In the genomic region with DNA sequence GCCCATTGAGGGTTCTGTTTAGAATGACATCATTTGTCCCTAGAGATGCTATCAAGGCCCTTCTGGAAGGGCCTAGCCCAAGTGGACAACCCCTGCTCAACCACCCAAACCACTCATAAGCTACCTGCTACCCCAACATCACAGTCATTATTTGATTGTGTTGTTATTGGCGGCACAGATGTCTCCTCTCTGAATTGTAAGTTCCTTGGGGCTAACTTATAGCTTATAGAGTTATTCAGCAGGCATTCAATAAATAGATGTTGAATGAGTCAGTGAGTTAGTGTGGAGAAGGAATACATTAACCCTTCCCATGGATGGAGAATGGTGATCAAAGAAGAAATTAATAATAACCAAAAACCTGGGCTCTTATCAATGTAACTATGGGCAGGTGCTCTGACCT, we compare ENCODE assay signal across 19 cellular contexts.
A peak's percentile ranks its signal among the peaks of the same experiment; 100 is the strongest.
DNase-seq lines count a peak whose midpoint lies in the region; ATAC-seq, FAIRE-seq and TF ChIP-seq lines count a peak whose summit lies in the region.
"Had no signal": no experiment of that assay in that cellular context is flagged by ENCODE, and none has a peak within 500 bp of the region (broad histone marks: within the 10 kb centered on the region; RNA-seq: fewer than 3 reads in every experiment).

No MANE protein-coding gene starts in this region.

- no peak for FAIRE-seq in bronchial epithelial cell (lab: Jason Lieb, UNC)

- no peak for TF ChIP-seq POLR2A in IMR-90 (IDR thresholded peaks at IDR 0.05; ENCODE audit: low read depth, low read length)

- no peak overlapping the region for H2AK5ac ChIP-seq in IMR-90 (ENCODE audit: low read depth, low read length)
- H2AK5ac ChIP-seq in mesenchymal stem cell (ENCODE audit: low read length, severe bottlenecking) = peak overlapping the region; percentile 55

- H3K27ac Mint-ChIP-seq in mesothelial cell of epicardium = no peak overlapping the region
- H3K27ac Mint-ChIP-seq: GM23338 had no signal

- H3K4me3 ChIP-seq in IMR-90 (ENCODE audit: insufficient read depth, low read depth, low read length) (no peak overlapping the region), bronchial epithelial cell (ENCODE audit: low read depth, low read length) (no peak overlapping the region), mesenchymal stem cell (ENCODE audit: insufficient read depth in 1 of 2, low read depth in 1 of 2, low read length in 2 of 2) (no peak overlapping the region)
- H3K4me3 ChIP-seq: GM23338 had no signal

- TF ChIP-seq RAD21 in IMR-90 (IDR thresholded peaks at IDR 0.05; ENCODE audit: low read length) = no peak

- no TSS peak for BruUV-seq in IMR-90 (replicated peaks; lab: Mats Ljungman, UMichigan)

- DNase-seq in EL = peak; percentile 48
- DNase-seq in IMR-90 = peak; percentile 18
- peak; percentile 63 for DNase-seq in bronchial epithelial cell (ENCODE audit: low read depth)
- DNase-seq in mesenchymal stem cell = no peak
- no peak for DNase-seq in Kasumi-1 (lab: John Stamatoyannopoulos, UW)
- DNase-seq in mesothelial cell of epicardium (ENCODE audit: low spot score in 2 of 2, unreplicated experiment in 2 of 2) = no peak
- no peak for DNase-seq in activated T-cell treated with anti-CD3 and anti-CD28 coated beads, Interleukin-2, amount 50 U/mL, for 4 hours
- DNase-seq: DMS79 treated with DMSO at 0.1 percent for 48 hours, GDM1, KG1, NCI-H1417, NCI-H187, NCI-H2227 treated with DMSO at 0.1 percent for 48 hours, NCI-H510A treated with DMSO at 0.1 percent for 48 hours, NCI-H774, OCI-M1, RPMI8226 had no signal

- no peaks in the 10 kb centered on the region for H3K27me3 Mint-ChIP-seq in mesothelial cell of epicardium (ENCODE audit: low read depth)
- H3K27me3 Mint-ChIP-seq in activated T-cell treated with anti-CD3 and anti-CD28 coated beads, Interleukin-2, amount 50 U/mL, for 4 hours (ENCODE audit: low read depth) = peaks cover 9% of the 10 kb centered on the region

- H2AK9ac ChIP-seq in IMR-90 (replicated peaks; ENCODE audit: low read depth, low read length, poor library complexity) = peak overlapping the region; percentile 45

- H3K27me3 ChIP-seq in IMR-90 (ENCODE audit: control insufficient read depth, insufficient read depth, low read length) = peaks cover 14% of the 10 kb centered on the region
- H3K27me3 ChIP-seq in bronchial epithelial cell (ENCODE audit: control insufficient read depth, insufficient read depth, low read length) = no peaks in the 10 kb centered on the region
- H3K27me3 ChIP-seq in mesenchymal stem cell (ENCODE audit: control insufficient read depth in 1 of 2, insufficient read depth in 1 of 2, low read length in 2 of 2) = peaks cover 0 to 7% of the 10 kb centered on the region in 2 experiments

- no peak overlapping the region for H3K4me2 ChIP-seq in IMR-90 (ENCODE audit: low read depth, low read length)
- H3K4me2 ChIP-seq in mesenchymal stem cell (ENCODE audit: low read length, poor library complexity, severe bottlenecking) = no peak overlapping the region
- H3K4me2 ChIP-seq: GM23338 had no signal

- no peak overlapping the region for H4K5ac ChIP-seq in IMR-90 (ENCODE audit: low read depth, low read length)

- H3K4me1 ChIP-seq in IMR-90 (ENCODE audit: control insufficient read depth, insufficient read depth, low read length) (peaks cover 12% of the 10 kb centered on the region), mesenchymal stem cell (ENCODE audit: control insufficient read depth, insufficient read depth, low read depth, low read length) (peaks cover 16% of the 10 kb centered on the region)

- peaks cover 38% of the 10 kb centered on the region for H3K4me1 Mint-ChIP-seq in mesothelial cell of epicardium
- H3K4me1 Mint-ChIP-seq in activated T-cell treated with anti-CD3 and anti-CD28 coated beads, Interleukin-2, amount 50 U/mL, for 4 hours (ENCODE audit: low read depth) = no peaks in the 10 kb centered on the region

- H3K36me3 ChIP-seq in IMR-90 (ENCODE audit: control insufficient read depth, insufficient read depth, low read length) = no peaks in the 10 kb centered on the region
- H3K36me3 ChIP-seq in bronchial epithelial cell (ENCODE audit: control insufficient read depth, insufficient read depth, low read length) = no peaks in the 10 kb centered on the region
- no peaks in the 10 kb centered on the region for H3K36me3 ChIP-seq in mesenchymal stem cell (ENCODE audit: control insufficient read depth in 1 of 2, insufficient read depth in 2 of 2, low read depth in 1 of 2, low read length in 2 of 2)

- H3K4ac ChIP-seq in IMR-90 (ENCODE audit: low read depth, low read length) = no peak overlapping the region
- H3K4ac ChIP-seq in mesenchymal stem cell (ENCODE audit: low read depth in 1 of 2, low read length in 2 of 2) = no peak overlapping the region

- intact Hi-C loops in IMR-90 (cut with micrococcal nuclease) = no loop called here

- TF ChIP-seq CTCF in IMR-90 (conservative IDR thresholded peaks at IDR 0.05; ENCODE audit: low read depth, low read length) (no peak), bronchial epithelial cell (IDR thresholded peaks at IDR 0.05; ENCODE audit: insufficient read depth, low read length, severe bottlenecking) (no peak), mesothelial cell of epicardium (IDR thresholded peaks at IDR 0.05; ENCODE audit: unreplicated experiment) (no peak)

- H3K79me1 ChIP-seq in IMR-90 (ENCODE audit: low read depth in 1 of 2, low read length in 2 of 2) = no peaks in the 10 kb centered on the region
- H3K79me1 ChIP-seq in mesenchymal stem cell (replicated peaks; ENCODE audit: low read length, poor library complexity, severe bottlenecking) = no peaks in the 10 kb centered on the region

- H3K4me3 Mint-ChIP-seq in mesothelial cell of epicardium = no peak overlapping the region
- no peak overlapping the region for H3K4me3 Mint-ChIP-seq in activated T-cell treated with anti-CD3 and anti-CD28 coated beads, Interleukin-2, amount 50 U/mL, for 4 hours
- H3K4me3 Mint-ChIP-seq: GM23338 had no signal

- H3K9ac ChIP-seq in IMR-90 (ENCODE audit: low read depth, low read length) (no peak overlapping the region), mesenchymal stem cell (ENCODE audit: low read length) (no peak overlapping the region)

- ATAC-seq in IMR-90 (ENCODE audit: low read depth) (peak; percentile 28; the same call in 1 of the 2 replicates), GM19328 (IDR thresholded peaks at IDR 0.05; ENCODE audit: unreplicated experiment) (no peak)
- ATAC-seq in activated T-cell treated with anti-CD3 and anti-CD28 coated beads, Interleukin-2, amount 50 U/mL, for 4 hours = no peak
- ATAC-seq: GM23338 had no signal

- H2AFZ ChIP-seq in IMR-90 (replicated peaks; ENCODE audit: low read length, poor library complexity) (no peak overlapping the region), mesenchymal stem cell (ENCODE audit: low read depth, low read length) (no peak overlapping the region)
- H2AFZ ChIP-seq: GM23338 had no signal

- H3K23ac ChIP-seq in IMR-90 (ENCODE audit: low read depth, low read length) (no peak overlapping the region; the same call in 1 of the 2 replicates), mesenchymal stem cell (ENCODE audit: low read length in 2 of 2) (no peak overlapping the region)

- CTCF ChIA-PET in IMR-90 (lab: Yijun Ruan, JAX) = no interaction called here

- H3K9me3 ChIP-seq in IMR-90 (ENCODE audit: control insufficient read depth, insufficient read depth, low read length) (no peaks in the 10 kb centered on the region), mesenchymal stem cell (ENCODE audit: control insufficient read depth, low read length) (no peaks in the 10 kb centered on the region)

- H3K18ac ChIP-seq in IMR-90 (ENCODE audit: low read depth, low read length) = no peak overlapping the region
- H3K18ac ChIP-seq in mesenchymal stem cell (ENCODE audit: low read depth in 1 of 2, low read length in 2 of 2) = no peak overlapping the region

- dilution Hi-C loops in IMR-90 (cut with HindIII; ENCODE audit: low sequenced_read_pairs, unreplicated experiment) = no loop called here

- H3K9me3 Mint-ChIP-seq in mesothelial cell of epicardium = no peaks in the 10 kb centered on the region
- no peaks in the 10 kb centered on the region for H3K9me3 Mint-ChIP-seq in activated T-cell treated with anti-CD3 and anti-CD28 coated beads, Interleukin-2, amount 50 U/mL, for 4 hours
- H3K9me3 Mint-ChIP-seq: GM23338 had no signal

- H4K20me1 ChIP-seq in IMR-90 (ENCODE audit: insufficient read depth, low read length) = no peaks in the 10 kb centered on the region

- no peak overlapping the region for H3K56ac ChIP-seq in IMR-90 (ENCODE audit: extremely low read depth, insufficient read depth, low read length)

- no peaks in the 10 kb centered on the region for H3K9me1 ChIP-seq in IMR-90 (ENCODE audit: insufficient read depth, low read length)

- no peaks in the 10 kb centered on the region for H3K36me3 Mint-ChIP-seq in mesothelial cell of epicardium
- no peaks in the 10 kb centered on the region for H3K36me3 Mint-ChIP-seq in activated T-cell treated with anti-CD3 and anti-CD28 coated beads, Interleukin-2, amount 50 U/mL, for 4 hours (ENCODE audit: insufficient read depth)

- H3K14ac ChIP-seq in IMR-90 (replicated peaks; ENCODE audit: low read depth, low read length) (no peak overlapping the region), mesenchymal stem cell (ENCODE audit: low read length in 2 of 2) (no peak overlapping the region)

- H2BK120ac ChIP-seq in IMR-90 (ENCODE audit: low read depth, low read length) (no peak overlapping the region), mesenchymal stem cell (ENCODE audit: low read depth, low read length) (no peak overlapping the region)

- POLR2A ChIA-PET in IMR-90 (lab: Charles Lee; ENCODE audit: unreplicated experiment) = no interaction called here

- H4K8ac ChIP-seq in IMR-90 (ENCODE audit: low read depth in 2 of 2, low read length in 2 of 2) = no peak overlapping the region
- H4K8ac ChIP-seq in mesenchymal stem cell (ENCODE audit: low read length) = no peak overlapping the region

- in situ Hi-C loops in IMR-90 (cut with MboI; ENCODE audit: low sequenced_read_pairs) = no loop called here

- no peak overlapping the region for H2BK5ac ChIP-seq in IMR-90 (ENCODE audit: low read depth, low read length, poor library complexity, severe bottlenecking)
- H2BK5ac ChIP-seq in mesenchymal stem cell (ENCODE audit: low read depth, low read length, poor library complexity, severe bottlenecking) = no peak overlapping the region

- H2BK12ac ChIP-seq in mesenchymal stem cell (ENCODE audit: low read length in 2 of 2) = peak overlapping the region in 1 of 2 experiments; percentile 22

- H4K91ac ChIP-seq in IMR-90 (ENCODE audit: insufficient read depth, low read depth, low read length) (no peak overlapping the region), mesenchymal stem cell (ENCODE audit: low read length) (no peak overlapping the region)

- no peak overlapping the region for H2BK20ac ChIP-seq in IMR-90 (ENCODE audit: low read depth, low read length)

- WGBS in IMR-90 (ENCODE audit: extremely low coverage in 2 of 2, insufficient read length in 1 of 2), 2 experiments = no CpG with 5 or more reads among the region's 1 CpG
- 44% methylated on average over 1 of the region's 1 CpG for WGBS in mesenchymal stem cell

- H2BK15ac ChIP-seq in IMR-90 (ENCODE audit: low read depth, low read length) = no peak overlapping the region
- H2BK15ac ChIP-seq in mesenchymal stem cell (ENCODE audit: low read depth, poor library complexity, severe bottlenecking) = no peak overlapping the region

- H3K27ac ChIP-seq in IMR-90 (ENCODE audit: insufficient read depth, low read length) (no peak overlapping the region), mesenchymal stem cell (ENCODE audit: low read length, poor library complexity, severe bottlenecking) (no peak overlapping the region)

TF ChIP-seq in IMR-90, 13 proteins besides CTCF, POLR2A, EP300 and RAD21 (continues in another document):
- no peak for TF ChIP-seq CEBPB (IDR thresholded peaks at IDR 0.05; ENCODE audit: low read depth, low read length)

Comparison
In these comparisons a context has a peak if more than half of its experiments do, and no peak if none do; other contexts are left out.
1. DNase-seq: peak in EL (single experiment), IMR-90 (single experiment) and bronchial epithelial cell (single experiment); none in mesenchymal stem cell (single experiment), Kasumi-1 (0 of 2), mesothelial cell of epicardium (0 of 2) and activated T-cell treated with anti-CD3 and anti-CD28 coated beads, Interleukin-2, amount 50 U/mL, for 4 hours (single experiment).